Comparison of ENCODE assay signal across 17 cellular contexts in the genomic region with DNA sequence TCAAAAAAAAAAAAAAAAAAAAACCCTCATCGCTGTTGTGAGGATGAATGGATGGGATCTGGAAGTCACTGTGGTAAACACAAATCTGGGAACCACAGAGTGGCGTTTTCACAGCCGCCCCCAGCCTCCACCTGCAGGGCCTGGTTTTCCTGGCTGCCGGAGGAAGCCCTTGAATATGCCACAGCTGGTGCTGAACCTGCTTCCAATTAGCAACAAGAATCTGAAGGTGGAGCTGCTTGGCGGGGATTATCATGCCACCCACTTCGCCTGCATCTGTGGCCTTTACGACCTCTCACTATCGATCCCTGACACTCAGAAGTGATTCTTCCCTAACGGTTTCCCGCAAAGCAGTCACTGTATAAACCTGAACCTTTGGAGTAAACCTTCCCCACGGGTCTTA.
"Had no signal": no experiment of that assay in that cellular context is flagged by ENCODE, and none has a peak within 500 bp of the region (broad histone marks: within the 10 kb centered on the region; RNA-seq: fewer than 3 reads in every experiment).

No MANE protein-coding gene starts in this region.

- H3K36me3 Mint-ChIP-seq: activated CD8-positive, alpha-beta memory T cell treated with anti-CD3 and anti-CD28 coated beads, Interleukin-2, amount 10 ng/mL, durations not matched to agents 7 days and 5 days had no signal

- H3K4me3 Mint-ChIP-seq: activated CD8-positive, alpha-beta memory T cell treated with anti-CD3 and anti-CD28 coated beads, Interleukin-2, amount 10 ng/mL, durations not matched to agents 7 days and 5 days; activated naive CD8-positive, alpha-beta T cell treated with anti-CD3 and anti-CD28 coated beads for 36 hours; activated T-cell treated with anti-CD3 and anti-CD28 coated beads, Interleukin-2, amount 50 U/mL, for 4 hours; endodermal cell; nephron had no signal

- ATAC-seq: activated CD8-positive, alpha-beta memory T cell treated with anti-CD3 and anti-CD28 coated beads, Interleukin-2, amount 10 ng/mL, durations not matched to agents 7 days and 5 days; activated T-cell treated with anti-CD3 and anti-CD28 coated beads, Interleukin-2, amount 50 U/mL, for 4 hours; left ventricle myocardium superior; stimulated activated naive CD8-positive, alpha-beta T cell treated with anti-CD3 and anti-CD28 coated beads, Interleukin-15, Interleukin-2, amounts not matched to agents 100 U/mL and 50 U/mL, for 24 hours had no signal

- H3K9me3 ChIP-seq: suprapubic skin, upper lobe of left lung had no signal

- H3K27me3 ChIP-seq: hepatocyte, suprapubic skin, upper lobe of left lung had no signal

- H3K27me3 Mint-ChIP-seq: activated CD8-positive, alpha-beta memory T cell treated with anti-CD3 and anti-CD28 coated beads, Interleukin-2, amount 10 ng/mL, durations not matched to agents 7 days and 5 days; activated naive CD8-positive, alpha-beta T cell treated with anti-CD3 and anti-CD28 coated beads for 36 hours had no signal

- H3K4me3 ChIP-seq: hepatocyte, suprapubic skin, upper lobe of left lung had no signal

- H3K27ac Mint-ChIP-seq: activated CD8-positive, alpha-beta memory T cell treated with anti-CD3 and anti-CD28 coated beads, Interleukin-2, amount 10 ng/mL, durations not matched to agents 7 days and 5 days; activated naive CD8-positive, alpha-beta T cell treated with anti-CD3 and anti-CD28 coated beads for 36 hours; nephron had no signal

- H3K9me3 Mint-ChIP-seq: activated naive CD8-positive, alpha-beta T cell treated with anti-CD3 and anti-CD28 coated beads for 36 hours; activated T-cell treated with anti-CD3 and anti-CD28 coated beads, Interleukin-2, amount 50 U/mL, for 4 hours; endodermal cell; nephron had no signal

- H3K27ac ChIP-seq: hepatocyte, suprapubic skin had no signal

- DNase-seq: activated CD4-positive, alpha-beta T cell treated with anti-CD3 and anti-CD28 coated beads, Interleukin-2, amount 50 U/mL, for 4 hours; activated CD4-positive, CD25-positive, alpha-beta regulatory T cell; activated CD8-positive, alpha-beta memory T cell treated with anti-CD3 and anti-CD28 coated beads, Interleukin-2, amount 10 ng/mL, durations not matched to agents 7 days and 5 days; activated effector memory CD4-positive, alpha-beta T cell treated with anti-CD3 and anti-CD28 coated beads, Interleukin-2, amount 50 U/mL, for 16 hours; activated naive CD8-positive, alpha-beta T cell treated with anti-CD3 and anti-CD28 coated beads for 36 hours; activated T-cell treated with anti-CD3 and anti-CD28 coated beads, Interleukin-2, amount 50 U/mL, for 4 hours; erythroblast; left ventricle myocardium superior; mesenchymal stem cell; stimulated activated CD4-positive, alpha-beta T cell treated with anti-CD3 and anti-CD28 coated beads, Interleukin-4, amount 100 ng/mL, for 1 hour; stimulated activated CD8-positive, alpha-beta memory T cell treated with anti-CD3 and anti-CD28 coated beads, Interleukin-4, amount 100 ng/mL, for 48 hours; stimulated activated naive CD8-positive, alpha-beta T cell treated with anti-CD3 and anti-CD28 coated beads, Interleukin-15, Interleukin-2, amounts not matched to agents 100 U/mL and 50 U/mL, for 24 hours; upper lobe of left lung had no signal
